In genomic region chr5:67272453-67273130, GRCh38 we compare ENCODE assay signal across 22 cellular contexts.
DNase-seq lines count a peak whose midpoint lies in the region; ATAC-seq, FAIRE-seq and TF ChIP-seq lines count a peak whose summit lies in the region.
"Had no signal": no experiment of that assay in that cellular context is flagged by ENCODE, and none has a peak within 500 bp of the region (broad histone marks: within the 10 kb centered on the region; RNA-seq: fewer than 3 reads in every experiment).

No MANE protein-coding gene starts in this region.

- FAIRE-seq in pancreas (lab: Jason Lieb, UNC): no peak
- FAIRE-seq: endometrium had no signal

- ATAC-seq in lower lobe of right lung (no peak), pancreas (no peak)
- no peak for ATAC-seq in CD8-positive, alpha-beta T cell
- ATAC-seq: body of pancreas; naive thymus-derived CD8-positive, alpha-beta T cell; Panc1; stimulated activated memory B cell treated with anti-CD40 and anti-IgM and Interleukin-4, amounts not matched to agents 10 μg/mL and 1 μg/mL and 100 μg/mL, for 72 hours had no signal

- H3K4me1 ChIP-seq in lower lobe of right lung (peaks cover 21% of the 10 kb centered on the region), stomach smooth muscle (ENCODE audit: control insufficient read depth, insufficient read depth, low read length) (peaks cover 45% of the 10 kb centered on the region), pancreas (peaks cover 17 to 25% (median 22%) of the 10 kb centered on the region in 3 donors)
- no peaks in the 10 kb centered on the region for H3K4me1 ChIP-seq in CD8-positive, alpha-beta T cell (ENCODE audit: insufficient read depth, low read length)

- CTCF ChIA-PET in CD8-positive, alpha-beta T cell (lab: Charles Lee): interaction anchor here (0.7 kb wide), 1 partner anchor 958 kb away, joined by 4 read pairs; no protein-coding TSS in a partner anchor

- peak overlapping the region; percentile 22 for H3K27ac ChIP-seq in cingulate gyrus (ENCODE audit: low read depth, low read length)
- peak overlapping the region; percentile 25 for H3K27ac ChIP-seq in lower lobe of right lung
- H3K27ac ChIP-seq in stomach smooth muscle (ENCODE audit: low read length): peak overlapping the region; percentile 33
- no peak overlapping the region for H3K27ac ChIP-seq in CD8-positive, alpha-beta T cell (ENCODE audit: low read depth, low read length)
- H3K27ac ChIP-seq in pancreas: no peak overlapping the region
- H3K27ac ChIP-seq: body of pancreas, colonic mucosa had no signal

- H3K36me3 ChIP-seq in lower lobe of right lung (no peaks in the 10 kb centered on the region), stomach smooth muscle (ENCODE audit: control insufficient read depth in 2 of 2, insufficient read depth in 2 of 2, low read length in 2 of 2) (peaks cover 0 to 2% of the 10 kb centered on the region in 2 donors), pancreas (no peaks in the 10 kb centered on the region)
- no peaks in the 10 kb centered on the region for H3K36me3 ChIP-seq in CD8-positive, alpha-beta T cell (ENCODE audit: insufficient read depth, low read length)
- H3K36me3 ChIP-seq: colonic mucosa had no signal

- peak; percentile 27 for DNase-seq in LHCN-M2 (ENCODE audit: low read depth)
- DNase-seq in lower lobe of right lung: no peak
- DNase-seq in CD8-positive, alpha-beta T cell: no peak
- no peak for DNase-seq in pancreas
- no peak for DNase-seq in NCI-H1436 (lab: John Stamatoyannopoulos, UW)
- no peak for DNase-seq in activated T-cell treated with anti-CD3 and anti-CD28 coated beads, Interleukin-2, amount 50 U/mL, for 24 hours
- DNase-seq: activated CD4-positive, alpha-beta T cell treated with anti-CD3 and anti-CD28 coated beads for 48 hours; activated naive CD8-positive, alpha-beta T cell treated with anti-CD3 and anti-CD28 coated beads, Interleukin-2, amount 10 ng/mL, durations not matched to agents 7 days and 5 days; body of pancreas; colonic mucosa; foreskin melanocyte; hypothalamus; naive thymus-derived CD8-positive, alpha-beta T cell; NCI-H1436 treated with DMSO at 0.1 percent for 48 hours; stimulated activated CD4-positive, alpha-beta T cell treated with anti-CD3 and anti-CD28 coated beads, Interleukin-1b, Interleukin-23, amount 100 ng/mL, for 48 hours; trophoblast cell had no signal

- H3K9me3 ChIP-seq in lower lobe of right lung (no peaks in the 10 kb centered on the region), stomach smooth muscle (ENCODE audit: control insufficient read depth in 2 of 2, low read length in 2 of 2) (no peaks in the 10 kb centered on the region), pancreas (no peaks in the 10 kb centered on the region)
- H3K9me3 ChIP-seq in CD8-positive, alpha-beta T cell (ENCODE audit: low read length): no peaks in the 10 kb centered on the region
- H3K9me3 ChIP-seq: body of pancreas, colonic mucosa had no signal

- H3K9me3 Mint-ChIP-seq in CD8-positive, alpha-beta T cell: peaks cover 6% of the 10 kb centered on the region
- peaks cover 2% of the 10 kb centered on the region for H3K9me3 Mint-ChIP-seq in activated T-cell treated with anti-CD3 and anti-CD28 coated beads, Interleukin-2, amount 50 U/mL, for 24 hours
- H3K9me3 Mint-ChIP-seq: memory B cell had no signal

- H3K27me3 Mint-ChIP-seq in CD8-positive, alpha-beta T cell (ENCODE audit: low read depth): no peaks in the 10 kb centered on the region
- no peaks in the 10 kb centered on the region for H3K27me3 Mint-ChIP-seq in activated T-cell treated with anti-CD3 and anti-CD28 coated beads, Interleukin-2, amount 50 U/mL, for 24 hours
- H3K27me3 Mint-ChIP-seq: activated naive CD8-positive, alpha-beta T cell treated with anti-CD3 and anti-CD28 coated beads, Interleukin-2, amount 10 ng/mL, durations not matched to agents 7 days and 5 days; naive thymus-derived CD8-positive, alpha-beta T cell; stimulated activated memory B cell treated with anti-CD40 and anti-IgM and Interleukin-4, amounts not matched to agents 10 μg/mL and 1 μg/mL and 100 μg/mL, for 72 hours had no signal

- no peaks in the 10 kb centered on the region for H3K4me1 Mint-ChIP-seq in CD8-positive, alpha-beta T cell (ENCODE audit: low read depth)
- H3K4me1 Mint-ChIP-seq in activated T-cell treated with anti-CD3 and anti-CD28 coated beads, Interleukin-2, amount 50 U/mL, for 24 hours (ENCODE audit: low read depth): no peaks in the 10 kb centered on the region
- H3K4me1 Mint-ChIP-seq: activated naive CD8-positive, alpha-beta T cell treated with anti-CD3 and anti-CD28 coated beads, Interleukin-2, amount 10 ng/mL, durations not matched to agents 7 days and 5 days; memory B cell; naive thymus-derived CD8-positive, alpha-beta T cell; stimulated activated memory B cell treated with anti-CD40 and anti-IgM and Interleukin-4, amounts not matched to agents 10 μg/mL and 1 μg/mL and 100 μg/mL, for 72 hours had no signal

- no peak overlapping the region for H3K4me3 Mint-ChIP-seq in CD8-positive, alpha-beta T cell
- no peak overlapping the region for H3K4me3 Mint-ChIP-seq in activated T-cell treated with anti-CD3 and anti-CD28 coated beads, Interleukin-2, amount 50 U/mL, for 24 hours
- H3K4me3 Mint-ChIP-seq: activated naive CD8-positive, alpha-beta T cell treated with anti-CD3 and anti-CD28 coated beads, Interleukin-2, amount 10 ng/mL, durations not matched to agents 7 days and 5 days; memory B cell; naive thymus-derived CD8-positive, alpha-beta T cell; stimulated activated memory B cell treated with anti-CD40 and anti-IgM and Interleukin-4, amounts not matched to agents 10 μg/mL and 1 μg/mL and 100 μg/mL, for 72 hours had no signal

- peaks cover 1% of the 10 kb centered on the region for H3K36me3 Mint-ChIP-seq in CD8-positive, alpha-beta T cell
- no peaks in the 10 kb centered on the region for H3K36me3 Mint-ChIP-seq in activated T-cell treated with anti-CD3 and anti-CD28 coated beads, Interleukin-2, amount 50 U/mL, for 24 hours (ENCODE audit: low read depth)
- H3K36me3 Mint-ChIP-seq: activated naive CD8-positive, alpha-beta T cell treated with anti-CD3 and anti-CD28 coated beads, Interleukin-2, amount 10 ng/mL, durations not matched to agents 7 days and 5 days; stimulated activated memory B cell treated with anti-CD40 and anti-IgM and Interleukin-4, amounts not matched to agents 10 μg/mL and 1 μg/mL and 100 μg/mL, for 72 hours had no signal

- H3K27ac Mint-ChIP-seq in CD8-positive, alpha-beta T cell: no peak overlapping the region
- H3K27ac Mint-ChIP-seq in activated T-cell treated with anti-CD3 and anti-CD28 coated beads, Interleukin-2, amount 50 U/mL, for 24 hours: no peak overlapping the region
- H3K27ac Mint-ChIP-seq: activated naive CD8-positive, alpha-beta T cell treated with anti-CD3 and anti-CD28 coated beads, Interleukin-2, amount 10 ng/mL, durations not matched to agents 7 days and 5 days; memory B cell; naive thymus-derived CD8-positive, alpha-beta T cell; stimulated activated memory B cell treated with anti-CD40 and anti-IgM and Interleukin-4, amounts not matched to agents 10 μg/mL and 1 μg/mL and 100 μg/mL, for 72 hours had no signal

- no peak for TF ChIP-seq CTCF in lower lobe of right lung (IDR thresholded peaks at IDR 0.05)
- no peak for TF ChIP-seq CTCF in CD8-positive, alpha-beta T cell (IDR thresholded peaks at IDR 0.05)
- TF ChIP-seq CTCF in pancreas (IDR thresholded peaks at IDR 0.05): no peak

- POLR2A ChIA-PET in CD8-positive, alpha-beta T cell (lab: Charles Lee): interaction anchor here (0.8 kb wide), 1 partner anchor 11 kb away, joined by 3 read pairs; no protein-coding TSS in a partner anchor

- H3K4me3 ChIP-seq in lower lobe of right lung (no peak overlapping the region), stomach smooth muscle (ENCODE audit: low read length in 2 of 2) (no peak overlapping the region), pancreas (no peak overlapping the region)
- H3K4me3 ChIP-seq in CD8-positive, alpha-beta T cell (ENCODE audit: low read depth, low read length): no peak overlapping the region
- H3K4me3 ChIP-seq: body of pancreas, colonic mucosa had no signal

- H3K9ac ChIP-seq in stomach smooth muscle (ENCODE audit: low read length in 2 of 2): peak overlapping the region in 1 of 2 donors; percentile 6

- intact Hi-C loops in lower lobe of right lung (cut with DNase I): no loop called here
- intact Hi-C loops in CD8-positive, alpha-beta T cell (cut with DNase I, micrococcal nuclease): no loop called here
- intact Hi-C loops in pancreas (cut with DNase I): no loop called here

- H3K27me3 ChIP-seq in lower lobe of right lung (ENCODE audit: low read depth) (no peaks in the 10 kb centered on the region), stomach smooth muscle (ENCODE audit: control insufficient read depth in 1 of 2, insufficient read depth in 2 of 2, low read length in 2 of 2) (no peaks in the 10 kb centered on the region), pancreas (no peaks in the 10 kb centered on the region)
- no peaks in the 10 kb centered on the region for H3K27me3 ChIP-seq in CD8-positive, alpha-beta T cell (ENCODE audit: insufficient read depth, low read length)
- H3K27me3 ChIP-seq: body of pancreas, colonic mucosa had no signal

- 71 to 82% methylated on average over 7 of the region's 7 CpGs for whole genome bisulfite sequencing in pancreas, 2 donors

Comparison
In these comparisons a context has a peak if more than half of its experiments do, and no peak if none do; other contexts are left out.
1. H3K27ac ChIP-seq: peak in cingulate gyrus (single experiment), lower lobe of right lung (single experiment) and stomach smooth muscle (single experiment); none in CD8-positive, alpha-beta T cell (single experiment) and pancreas (0 of 4).